23 cellular contexts compared by ENCODE assay signal in the genomic region with DNA sequence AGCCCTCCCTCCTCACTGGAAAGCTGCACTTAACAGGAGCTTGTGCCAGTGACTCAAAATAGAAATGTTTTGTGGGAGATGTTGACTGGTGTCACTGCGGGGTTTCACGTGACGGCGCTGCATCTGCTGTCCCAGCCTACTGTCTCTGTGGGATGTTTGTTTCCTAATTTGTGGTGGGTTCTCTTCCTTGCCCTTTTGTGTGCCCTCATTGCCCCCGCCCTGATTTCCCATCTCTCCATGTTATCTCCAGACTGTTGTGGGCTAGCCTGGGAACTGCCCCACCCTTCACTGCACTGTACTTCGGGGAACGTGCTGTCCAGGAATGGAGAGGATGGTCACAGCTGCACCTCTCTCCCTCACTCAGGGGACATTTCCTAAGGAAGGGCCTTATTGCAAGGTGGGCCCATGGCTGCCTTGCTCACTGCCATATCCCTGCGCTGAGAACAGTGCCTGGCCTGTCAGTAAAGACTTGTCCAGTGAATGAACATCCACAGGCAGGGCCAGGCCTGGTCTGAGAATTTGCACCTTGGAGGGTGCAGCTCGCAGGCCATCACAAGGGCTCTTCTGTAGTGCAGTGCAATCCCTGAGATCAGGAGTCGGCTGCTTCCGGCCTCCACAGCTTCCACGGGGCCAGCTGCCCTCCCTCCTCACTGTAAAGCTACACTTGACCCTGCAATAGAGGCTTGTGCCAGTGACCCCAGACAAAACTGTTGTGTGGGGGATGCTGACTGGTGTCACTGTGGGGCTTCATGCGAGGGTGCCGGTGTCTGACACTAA. TPM values are rescaled to one million over a fixed set of nuclear protein-coding genes. Genes with fewer than 3 reads are reported as not detected.
DNase-seq lines count a peak whose midpoint lies in the region; ATAC-seq and TF ChIP-seq lines count a peak whose summit lies in the region.
"Had no signal": no experiment of that assay in that cellular context is flagged by ENCODE, and none has a peak within 500 bp of the region (broad histone marks: within the 10 kb centered on the region; RNA-seq: fewer than 3 reads in every experiment).

No MANE protein-coding gene starts in this region.

- no peaks in the 10 kb centered on the region for H3K9me3 Mint-ChIP-seq in CD4-positive, alpha-beta T cell
- peaks cover 2% of the 10 kb centered on the region for H3K9me3 Mint-ChIP-seq in activated naive CD8-positive, alpha-beta T cell treated with anti-CD3 and anti-CD28 coated beads, Interleukin-2, amount 10 ng/mL, durations not matched to agents 7 days and 5 days
- no peaks in the 10 kb centered on the region for H3K9me3 Mint-ChIP-seq in natural killer cell treated with Interleukin-12 subunit alpha and Interleukin-12 subunit beta and Interleukin-15 and Interleukin-18, amount 100 ng/mL, for 72 hours

- ATAC-seq in CD4-positive, alpha-beta T cell (ENCODE audit: poor library complexity): no peak
- no peak for ATAC-seq in DND-41 (ENCODE audit: insufficient read depth, low read depth)
- ATAC-seq in activated naive CD8-positive, alpha-beta T cell treated with anti-CD3 and anti-CD28 coated beads, Interleukin-2, amount 10 ng/mL, durations not matched to agents 7 days and 5 days (ENCODE audit: low read depth): no peak
- ATAC-seq in natural killer cell treated with Interleukin-12 subunit alpha and Interleukin-12 subunit beta and Interleukin-15 and Interleukin-18, amount 100 ng/mL, for 72 hours: no peak
- no peak for ATAC-seq in HG03039 (IDR thresholded peaks at IDR 0.05; ENCODE audit: unreplicated experiment)
- no peak for ATAC-seq in HG03520 (IDR thresholded peaks at IDR 0.05; ENCODE audit: unreplicated experiment)
- ATAC-seq: foreskin keratinocyte; stimulated activated memory B cell treated with anti-CD40 and anti-IgM and Interleukin-4, amounts not matched to agents 10 μg/mL and 1 μg/mL and 100 μg/mL, for 72 hours had no signal

- H2AFZ ChIP-seq in DND-41 (ENCODE audit: low read depth, low read length): no peak overlapping the region

- DNase-seq in CD4-positive, alpha-beta T cell: peak in 1 of 10 experiments; percentile 17
- no peak for DNase-seq in DND-41
- DNase-seq in activated naive CD8-positive, alpha-beta T cell treated with anti-CD3 and anti-CD28 coated beads, Interleukin-2, amount 10 ng/mL, durations not matched to agents 7 days and 5 days: no peak
- DNase-seq in natural killer cell treated with Interleukin-12 subunit alpha and Interleukin-12 subunit beta and Interleukin-15 and Interleukin-18, amount 100 ng/mL, for 72 hours (ENCODE audit: low spot score): no peak
- DNase-seq in AG20443 (ENCODE audit: low spot score): no peak
- DNase-seq: activated CD4-positive, alpha-beta T cell treated with anti-CD3 and anti-CD28 coated beads for 1 hour; BE2C; DMS53; foreskin keratinocyte; GOT3; NCI-H1048; NCI-H2081; NCI-H524; stimulated activated CD4-positive, alpha-beta T cell treated with anti-CD3 and anti-CD28 coated beads, Interleukin-12 subunit alpha, Interleukin-12 subunit beta, amount 100 ng/mL, for 4 hours; T1000; transverse colon had no signal

- H3K27me3 ChIP-seq in CD4-positive, alpha-beta T cell (ENCODE audit: control insufficient read depth, insufficient read depth, low read length): no peaks in the 10 kb centered on the region
- H3K27me3 ChIP-seq in DND-41 (ENCODE audit: insufficient read depth, low read length, poor library complexity): no peaks in the 10 kb centered on the region
- H3K27me3 ChIP-seq: BE2C, transverse colon had no signal

- TF ChIP-seq CTCF in CD4-positive, alpha-beta T cell (IDR thresholded peaks at IDR 0.05): no peak
- TF ChIP-seq CTCF in DND-41 (IDR thresholded peaks at IDR 0.05; ENCODE audit: borderline replicate concordance, extremely low read depth, low read length, poor library complexity, severe bottlenecking): no peak

- no peaks in the 10 kb centered on the region for H3K9me3 ChIP-seq in CD4-positive, alpha-beta T cell (ENCODE audit: control insufficient read depth, low read length)
- H3K9me3 ChIP-seq in DND-41 (ENCODE audit: insufficient read depth, low read length, severe bottlenecking): no peaks in the 10 kb centered on the region
- H3K9me3 ChIP-seq: BE2C, prostate gland had no signal

- H3K4me1 ChIP-seq in DND-41 (ENCODE audit: insufficient read depth, low read length): no peaks in the 10 kb centered on the region
- H3K4me1 ChIP-seq: BE2C, prostate gland, transverse colon had no signal

- no peak overlapping the region for H3K4me2 ChIP-seq in DND-41 (ENCODE audit: insufficient read depth, low read length)
- H3K4me2 ChIP-seq: KMS-11 had no signal

- H3K27ac ChIP-seq in CD4-positive, alpha-beta T cell (ENCODE audit: low read depth, low read length): peak overlapping the region; percentile 6
- peak overlapping the region; percentile 33; the same call in 1 of the 2 replicates for H3K27ac ChIP-seq in DND-41 (ENCODE audit: low read length)
- H3K27ac ChIP-seq: coronary artery, foreskin keratinocyte, KMS-11, prostate gland, transverse colon had no signal

- H3K9ac ChIP-seq in DND-41 (ENCODE audit: low read depth, low read length): no peak overlapping the region
- H3K9ac ChIP-seq: KMS-11 had no signal

- peaks cover 56% of the 10 kb centered on the region for H3K79me2 ChIP-seq in DND-41 (ENCODE audit: insufficient read depth, low read length)

- peaks cover 46% of the 10 kb centered on the region for H3K4me1 Mint-ChIP-seq in CD4-positive, alpha-beta T cell (ENCODE audit: low read depth)
- H3K4me1 Mint-ChIP-seq in activated naive CD8-positive, alpha-beta T cell treated with anti-CD3 and anti-CD28 coated beads, Interleukin-2, amount 10 ng/mL, durations not matched to agents 7 days and 5 days: peaks cover 30% of the 10 kb centered on the region
- peaks cover 50 to 51% of the 10 kb centered on the region in 2 donors for H3K4me1 Mint-ChIP-seq in natural killer cell treated with Interleukin-12 subunit alpha and Interleukin-12 subunit beta and Interleukin-15 and Interleukin-18, amount 100 ng/mL, for 72 hours (ENCODE audit: low read depth in 2 of 2)
- H3K4me1 Mint-ChIP-seq: stimulated activated memory B cell treated with anti-CD40 and anti-IgM and Interleukin-4, amounts not matched to agents 10 μg/mL and 1 μg/mL and 100 μg/mL, for 72 hours had no signal

- H4K20me1 ChIP-seq in DND-41 (ENCODE audit: insufficient read depth, low read length): peaks cover 70% of the 10 kb centered on the region

- peaks cover 89% of the 10 kb centered on the region for H3K36me3 Mint-ChIP-seq in CD4-positive, alpha-beta T cell (ENCODE audit: low read depth)
- H3K36me3 Mint-ChIP-seq in activated naive CD8-positive, alpha-beta T cell treated with anti-CD3 and anti-CD28 coated beads, Interleukin-2, amount 10 ng/mL, durations not matched to agents 7 days and 5 days: peaks cover 55% of the 10 kb centered on the region
- H3K36me3 Mint-ChIP-seq in natural killer cell treated with Interleukin-12 subunit alpha and Interleukin-12 subunit beta and Interleukin-15 and Interleukin-18, amount 100 ng/mL, for 72 hours: peaks cover 24% of the 10 kb centered on the region

- H3K4me3 ChIP-seq in DND-41 (ENCODE audit: low read depth in 1 of 2, low read length in 2 of 2): no peak overlapping the region
- H3K4me3 ChIP-seq: coronary artery, prostate gland, transverse colon had no signal

- H3K4me3 Mint-ChIP-seq in CD4-positive, alpha-beta T cell: no peak overlapping the region
- H3K4me3 Mint-ChIP-seq in activated naive CD8-positive, alpha-beta T cell treated with anti-CD3 and anti-CD28 coated beads, Interleukin-2, amount 10 ng/mL, durations not matched to agents 7 days and 5 days: no peak overlapping the region
- peak overlapping the region; percentile 0 for H3K4me3 Mint-ChIP-seq in natural killer cell treated with Interleukin-12 subunit alpha and Interleukin-12 subunit beta and Interleukin-15 and Interleukin-18, amount 100 ng/mL, for 72 hours
- H3K4me3 Mint-ChIP-seq: stimulated activated memory B cell treated with anti-CD40 and anti-IgM and Interleukin-4, amounts not matched to agents 10 μg/mL and 1 μg/mL and 100 μg/mL, for 72 hours had no signal

- H3K27me3 Mint-ChIP-seq in CD4-positive, alpha-beta T cell: no peaks in the 10 kb centered on the region
- no peaks in the 10 kb centered on the region for H3K27me3 Mint-ChIP-seq in activated naive CD8-positive, alpha-beta T cell treated with anti-CD3 and anti-CD28 coated beads, Interleukin-2, amount 10 ng/mL, durations not matched to agents 7 days and 5 days
- H3K27me3 Mint-ChIP-seq in natural killer cell treated with Interleukin-12 subunit alpha and Interleukin-12 subunit beta and Interleukin-15 and Interleukin-18, amount 100 ng/mL, for 72 hours: no peaks in the 10 kb centered on the region

- H3K27ac Mint-ChIP-seq in CD4-positive, alpha-beta T cell: peak overlapping the region; percentile 73
- H3K27ac Mint-ChIP-seq in activated naive CD8-positive, alpha-beta T cell treated with anti-CD3 and anti-CD28 coated beads, Interleukin-2, amount 10 ng/mL, durations not matched to agents 7 days and 5 days: peak overlapping the region; percentile 48
- peak overlapping the region; percentile 7 to 84 for H3K27ac Mint-ChIP-seq in natural killer cell treated with Interleukin-12 subunit alpha and Interleukin-12 subunit beta and Interleukin-15 and Interleukin-18, amount 100 ng/mL, for 72 hours
- H3K27ac Mint-ChIP-seq: stimulated activated memory B cell treated with anti-CD40 and anti-IgM and Interleukin-4, amounts not matched to agents 10 μg/mL and 1 μg/mL and 100 μg/mL, for 72 hours had no signal

- CTCF ChIA-PET in CD4-positive, alpha-beta T cell (lab: Charles Lee): no interaction called here

- intact Hi-C loops in CD4-positive, alpha-beta T cell (cut with DNase I, micrococcal nuclease): no loop called here

- peaks cover 93% of the 10 kb centered on the region for H3K36me3 ChIP-seq in DND-41 (ENCODE audit: insufficient read depth, low read length)
- H3K36me3 ChIP-seq: BE2C, prostate gland, transverse colon had no signal

- POLR2A ChIA-PET in CD4-positive, alpha-beta T cell (lab: Charles Lee): no interaction called here
- POLR2A ChIA-PET in activated naive CD8-positive, alpha-beta T cell treated with anti-CD3 and anti-CD28 coated beads, Interleukin-2, amount 10 ng/mL, durations not matched to agents 7 days and 5 days (lab: Charles Lee): interaction anchor here (0.9 to 1.8 kb wide), 3 partner anchors 10 to 13 kb away, joined by 3 to 5 read pairs (median 4); no protein-coding TSS in a partner anchor

RNA-seq across cellular contexts. Expression of a gene that starts 18.1 kb away (rescaled TPM):
- 100 to 1,000 TPM; 440 to 470 TPM for total RNA-seq in CD4-positive, alpha-beta T cell
- total RNA-seq in activated naive CD8-positive, alpha-beta T cell treated with anti-CD3 and anti-CD28 coated beads, Interleukin-2, amount 10 ng/mL, durations not matched to agents 7 days and 5 days: 100 to 1,000 TPM; 350 to 367 TPM
- 100 to 1,000 TPM in 1 of 2 donors, 10 to 100 TPM in 1; 97.4 to 191 TPM for total RNA-seq in natural killer cell treated with Interleukin-12 subunit alpha and Interleukin-12 subunit beta and Interleukin-15 and Interleukin-18, amount 100 ng/mL, for 72 hours
- total RNA-seq: endothelial cell of umbilical vein, foreskin keratinocyte had no signal
